ENCODE assay signal across 1 cellular context in the genomic region with DNA sequence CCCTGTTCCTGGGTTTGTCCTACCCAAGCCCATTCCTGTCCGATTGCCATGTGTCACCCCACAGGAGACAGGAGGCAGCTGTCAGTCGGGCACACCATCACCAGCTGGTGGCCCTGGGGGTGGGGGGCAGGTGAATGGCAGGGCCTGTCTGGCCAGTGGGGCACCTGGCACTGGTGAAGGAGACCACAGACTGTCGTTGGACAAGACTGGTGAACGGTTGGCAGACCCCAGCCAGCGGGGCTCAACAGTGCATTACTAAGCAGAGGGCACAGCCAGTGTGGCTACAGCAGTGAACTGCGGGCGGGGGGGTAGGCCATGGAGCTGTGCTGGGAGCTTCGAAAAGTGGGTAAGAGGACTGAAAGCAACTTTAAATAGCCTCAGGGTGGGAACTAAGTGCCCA.
TF ChIP-seq lines count a peak whose summit lies in the region.

No MANE protein-coding gene starts in this region.

TF ChIP-seq in SK-N-SH, 30 proteins besides CTCF, POLR2A, EP300 and RAD21 (continued from another document):
- TF ChIP-seq IRF3 (IDR thresholded peaks at IDR 0.05; ENCODE audit: low read depth, low read length) (no peak), YY1 (IDR thresholded peaks at IDR 0.05; ENCODE audit: low read depth) (no peak), GATA2 (CRISPR knock-in tag; IDR thresholded peaks at IDR 0.05) (no peak), MXI1 (IDR thresholded peaks at IDR 0.05; ENCODE audit: low read depth, low read length) (no peak), SIN3A (IDR thresholded peaks at IDR 0.05; ENCODE audit: borderline replicate concordance, low read depth, low read length) (no peak), NRF1 (IDR thresholded peaks at IDR 0.05; ENCODE audit: low read depth, low read length) (no peak), RXRA (IDR thresholded peaks at IDR 0.05; ENCODE audit: borderline replicate concordance, low read depth) (no peak), JUND (IDR thresholded peaks at IDR 0.05) (no peak), RCOR1 (IDR thresholded peaks at IDR 0.05; ENCODE audit: low read length) (no peak), TAF1 (IDR thresholded peaks at IDR 0.05; ENCODE audit: borderline replicate concordance, low read depth, low read length) (no peak), EZH2phosphoT487 (IDR thresholded peaks at IDR 0.05; ENCODE audit: borderline replicate concordance, low read depth) (no peak), SMC3 (IDR thresholded peaks at IDR 0.05; ENCODE audit: low read depth, low read length) (no peak), TCF12 (IDR thresholded peaks at IDR 0.05) (no peak), POLR2AphosphoS5 (IDR thresholded peaks at IDR 0.05; ENCODE audit: low read depth, low read length) (no peak)
- TF ChIP-seq, protein P1, sequence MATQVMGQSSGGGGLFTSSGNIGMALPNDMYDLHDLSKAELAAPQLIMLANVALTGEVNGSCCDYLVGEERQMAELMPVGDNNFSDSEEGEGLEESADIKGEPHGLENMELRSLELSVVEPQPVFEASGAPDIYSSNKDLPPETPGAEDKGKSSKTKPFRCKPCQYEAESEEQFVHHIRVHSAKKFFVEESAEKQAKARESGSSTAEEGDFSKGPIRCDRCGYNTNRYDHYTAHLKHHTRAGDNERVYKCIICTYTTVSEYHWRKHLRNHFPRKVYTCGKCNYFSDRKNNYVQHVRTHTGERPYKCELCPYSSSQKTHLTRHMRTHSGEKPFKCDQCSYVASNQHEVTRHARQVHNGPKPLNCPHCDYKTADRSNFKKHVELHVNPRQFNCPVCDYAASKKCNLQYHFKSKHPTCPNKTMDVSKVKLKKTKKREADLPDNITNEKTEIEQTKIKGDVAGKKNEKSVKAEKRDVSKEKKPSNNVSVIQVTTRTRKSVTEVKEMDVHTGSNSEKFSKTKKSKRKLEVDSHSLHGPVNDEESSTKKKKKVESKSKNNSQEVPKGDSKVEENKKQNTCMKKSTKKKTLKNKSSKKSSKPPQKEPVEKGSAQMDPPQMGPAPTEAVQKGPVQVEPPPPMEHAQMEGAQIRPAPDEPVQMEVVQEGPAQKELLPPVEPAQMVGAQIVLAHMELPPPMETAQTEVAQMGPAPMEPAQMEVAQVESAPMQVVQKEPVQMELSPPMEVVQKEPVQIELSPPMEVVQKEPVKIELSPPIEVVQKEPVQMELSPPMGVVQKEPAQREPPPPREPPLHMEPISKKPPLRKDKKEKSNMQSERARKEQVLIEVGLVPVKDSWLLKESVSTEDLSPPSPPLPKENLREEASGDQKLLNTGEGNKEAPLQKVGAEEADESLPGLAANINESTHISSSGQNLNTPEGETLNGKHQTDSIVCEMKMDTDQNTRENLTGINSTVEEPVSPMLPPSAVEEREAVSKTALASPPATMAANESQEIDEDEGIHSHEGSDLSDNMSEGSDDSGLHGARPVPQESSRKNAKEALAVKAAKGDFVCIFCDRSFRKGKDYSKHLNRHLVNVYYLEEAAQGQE (IDR thresholded peaks at IDR 0.05; ENCODE audit: low read depth, low read length) = no peak
